In genomic region chr3:150256782-150257181, GRCh38 we compare ENCODE assay signal across 19 cellular contexts.
"Had no signal": no experiment of that assay in that cellular context is flagged by ENCODE, and none has a peak within 500 bp of the region (broad histone marks: within the 10 kb centered on the region; RNA-seq: fewer than 3 reads in every experiment).

No MANE protein-coding gene starts in this region.

- H3K9me3 Mint-ChIP-seq: naive thymus-derived CD8-positive, alpha-beta T cell had no signal

- ATAC-seq: left colon; left ventricle myocardium superior; mucosa of descending colon; naive thymus-derived CD8-positive, alpha-beta T cell; sciatic nerve had no signal

- H3K4me3 Mint-ChIP-seq: naive thymus-derived CD8-positive, alpha-beta T cell had no signal

- H3K27ac Mint-ChIP-seq: naive thymus-derived CD8-positive, alpha-beta T cell had no signal

- H3K36me3 ChIP-seq: esophagus squamous epithelium, neutrophil, stomach, thoracic aorta, transverse colon had no signal

- DNase-seq: effector memory CD4-positive, alpha-beta T cell; esophagus squamous epithelium; foreskin fibroblast; left colon; left ventricle myocardium superior; mucosa of descending colon; naive thymus-derived CD8-positive, alpha-beta T cell; posterior cingulate gyrus; stimulated activated CD4-positive, alpha-beta T cell treated with anti-CD3 and anti-CD28 coated beads, Interleukin-2, amount 100 ng/mL, for 24 hours; stimulated activated CD4-positive, alpha-beta T cell treated with anti-CD3 and anti-CD28 coated beads, Interleukin-4, amount 100 ng/mL, for 4 hours; stimulated activated naive CD4-positive, alpha-beta T cell; stomach; substantia nigra; transverse colon had no signal

- H3K9me3 ChIP-seq: esophagus squamous epithelium, mucosa of descending colon, neutrophil, stomach, thoracic aorta, transverse colon had no signal

- H3K4me1 Mint-ChIP-seq: naive thymus-derived CD8-positive, alpha-beta T cell had no signal

- H3K27ac ChIP-seq: coronary artery, esophagus squamous epithelium, neutrophil, transverse colon had no signal

- H3K4me3 ChIP-seq: coronary artery, esophagus squamous epithelium, lung, mucosa of descending colon, stomach, thoracic aorta, transverse colon had no signal

- H3K27me3 ChIP-seq: esophagus squamous epithelium, neutrophil, stomach, transverse colon had no signal
